ENCODE assay signal across 13 cellular contexts in the genomic region with DNA sequence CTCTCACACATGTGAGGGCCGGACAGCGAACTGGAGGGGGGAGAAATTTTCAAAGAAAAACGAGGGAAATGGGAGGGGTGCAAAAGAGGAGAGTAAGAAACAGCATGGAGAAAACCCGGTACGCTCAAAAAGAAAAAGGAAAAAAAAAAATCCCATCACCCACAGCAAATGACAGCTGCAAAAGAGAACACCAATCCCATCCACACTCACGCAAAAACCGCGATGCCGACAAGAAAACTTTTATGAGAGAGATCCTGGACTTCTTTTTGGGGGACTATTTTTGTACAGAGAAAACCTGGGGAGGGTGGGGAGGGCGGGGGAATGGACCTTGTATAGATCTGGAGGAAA. TPM values are rescaled to one million over a fixed set of nuclear protein-coding genes. Genes with fewer than 3 reads are reported as not detected.
DNase-seq lines count a peak whose midpoint lies in the region; ATAC-seq and TF ChIP-seq lines count a peak whose summit lies in the region.
"Had no signal": no experiment of that assay in that cellular context is flagged by ENCODE, and none has a peak within 500 bp of the region (broad histone marks: within the 10 kb centered on the region; RNA-seq: fewer than 3 reads in every experiment).

No MANE protein-coding gene starts in this region.

- 10% methylated on average over 10 of the region's 10 CpGs for whole genome bisulfite sequencing in esophagus muscularis mucosa

- peaks cover 5% of the 10 kb centered on the region; the same call in 1 of the 2 replicates for H3K36me3 ChIP-seq in SK-N-MC (ENCODE audit: insufficient read depth, low read length)
- no peaks in the 10 kb centered on the region for H3K36me3 ChIP-seq in esophagus muscularis mucosa
- H3K36me3 ChIP-seq: thoracic aorta had no signal

- peaks cover 0 to 100% (median 80%) of the 10 kb centered on the region in 4 donors for H3K27me3 ChIP-seq in esophagus muscularis mucosa

- no peak overlapping the region for H3K4me3 Mint-ChIP-seq in T-helper 1 cell treated with Interleukin-12 subunit alpha and Interleukin-12 subunit beta and Interleukin-4 antibody, amounts not matched to agents 30 μg/mL and 1 μg/mL, for 36 hours
- H3K4me3 Mint-ChIP-seq in stimulated activated memory B cell treated with anti-CD40 and anti-IgM and Interleukin-4, amounts not matched to agents 10 μg/mL and 1 μg/mL and 100 μg/mL, for 72 hours = no peak overlapping the region

- peak overlapping the region; percentile 69 for H3K27ac Mint-ChIP-seq in T-helper 1 cell treated with Interleukin-12 subunit alpha and Interleukin-12 subunit beta and Interleukin-4 antibody, amounts not matched to agents 30 μg/mL and 1 μg/mL, for 36 hours
- H3K27ac Mint-ChIP-seq in stimulated activated memory B cell treated with anti-CD40 and anti-IgM and Interleukin-4, amounts not matched to agents 10 μg/mL and 1 μg/mL and 100 μg/mL, for 72 hours = peak overlapping the region; percentile 35

- no peaks in the 10 kb centered on the region for H3K9me3 Mint-ChIP-seq in T-helper 1 cell treated with Interleukin-12 subunit alpha and Interleukin-12 subunit beta and Interleukin-4 antibody, amounts not matched to agents 30 μg/mL and 1 μg/mL, for 36 hours
- peaks cover 4% of the 10 kb centered on the region for H3K9me3 Mint-ChIP-seq in stimulated activated memory B cell treated with anti-CD40 and anti-IgM and Interleukin-4, amounts not matched to agents 10 μg/mL and 1 μg/mL and 100 μg/mL, for 72 hours

- H3K4me1 Mint-ChIP-seq in T-helper 1 cell treated with Interleukin-12 subunit alpha and Interleukin-12 subunit beta and Interleukin-4 antibody, amounts not matched to agents 30 μg/mL and 1 μg/mL, for 36 hours (ENCODE audit: low read depth) = peaks cover 8% of the 10 kb centered on the region
- peaks cover 14% of the 10 kb centered on the region for H3K4me1 Mint-ChIP-seq in stimulated activated memory B cell treated with anti-CD40 and anti-IgM and Interleukin-4, amounts not matched to agents 10 μg/mL and 1 μg/mL and 100 μg/mL, for 72 hours

- DNase-seq in T-helper 1 cell (no peak), SK-N-MC (ENCODE audit: low read depth, low spot score) (no peak), esophagus muscularis mucosa (ENCODE audit: extremely low spot score) (peak; percentile 57), NCI-H2029 treated with DMSO at 0.1 percent for 48 hours (lab: John Stamatoyannopoulos, UW) (no peak)
- no peak for DNase-seq in stimulated activated CD4-positive, alpha-beta T cell treated with anti-CD3 and anti-CD28 coated beads, Interleukin-4, amount 100 ng/mL, for 1 hour
- no peak for DNase-seq in activated effector memory CD4-positive, alpha-beta T cell treated with Interleukin-2 at 50 U/mL for 16 hours
- DNase-seq: effector CD4-positive, alpha-beta T cell; stimulated activated CD4-positive, alpha-beta T cell treated with anti-CD3 and anti-CD28 coated beads, Interleukin-1b, Interleukin-23, amount 100 ng/mL, for 48 hours had no signal

- peak overlapping the region; percentile 95 for H3K4me3 ChIP-seq in SK-N-MC
- H3K4me3 ChIP-seq in esophagus muscularis mucosa = peak overlapping the region; percentile 45 to 51 (median 48)

- no peak for TF ChIP-seq EP300 in esophagus muscularis mucosa (IDR thresholded peaks at IDR 0.05)

- H3K27ac ChIP-seq in SK-N-MC (peak overlapping the region; percentile 93), esophagus muscularis mucosa (replicated peaks in 1 of 4) (peak overlapping the region in 1 of 4 donors; percentile 40)
- H3K27ac ChIP-seq: thoracic aorta had no signal

- no peak for TF ChIP-seq POLR2A in esophagus muscularis mucosa (IDR thresholded peaks at IDR 0.05; ENCODE audit: low read depth)

- ATAC-seq in stimulated activated memory B cell treated with anti-CD40 and anti-IgM and Interleukin-4, amounts not matched to agents 10 μg/mL and 1 μg/mL and 100 μg/mL, for 72 hours = no peak
- ATAC-seq: HCT116 had no signal

- H3K9me3 ChIP-seq in SK-N-MC (ENCODE audit: low read depth, low read length) (no peaks in the 10 kb centered on the region), esophagus muscularis mucosa (no peaks in the 10 kb centered on the region)
- H3K9me3 ChIP-seq: thoracic aorta had no signal

- peak overlapping the region; percentile 83 for H3K9ac ChIP-seq in SK-N-MC (ENCODE audit: insufficient read length)

- no peak for TF ChIP-seq CTCF in esophagus muscularis mucosa (IDR thresholded peaks at IDR 0.05)

- intact Hi-C loops in esophagus muscularis mucosa (cut with DNase I) = loop anchor here (5.0 kb wide), 1 partner anchor 544 kb away; no protein-coding TSS in a partner anchor

- peaks cover 17 to 38% (median 35%) of the 10 kb centered on the region in 4 donors for H3K4me1 ChIP-seq in esophagus muscularis mucosa

- H3K36me3 Mint-ChIP-seq in T-helper 1 cell treated with Interleukin-12 subunit alpha and Interleukin-12 subunit beta and Interleukin-4 antibody, amounts not matched to agents 30 μg/mL and 1 μg/mL, for 36 hours (ENCODE audit: low read depth) = peaks cover 5% of the 10 kb centered on the region
- H3K36me3 Mint-ChIP-seq in stimulated activated memory B cell treated with anti-CD40 and anti-IgM and Interleukin-4, amounts not matched to agents 10 μg/mL and 1 μg/mL and 100 μg/mL, for 72 hours = no peaks in the 10 kb centered on the region

- peaks cover 57% of the 10 kb centered on the region for H3K27me3 Mint-ChIP-seq in T-helper 1 cell treated with Interleukin-12 subunit alpha and Interleukin-12 subunit beta and Interleukin-4 antibody, amounts not matched to agents 30 μg/mL and 1 μg/mL, for 36 hours (ENCODE audit: low read depth)
- H3K27me3 Mint-ChIP-seq in stimulated activated memory B cell treated with anti-CD40 and anti-IgM and Interleukin-4, amounts not matched to agents 10 μg/mL and 1 μg/mL and 100 μg/mL, for 72 hours = peaks cover 4% of the 10 kb centered on the region

RNA-seq across cellular contexts. Expression of a gene that starts 1.5 kb away (rescaled TPM):
- total RNA-seq in esophagus muscularis mucosa = 1 to 10 TPM; 2.5 to 7.3 (median 4.0) TPM
- total RNA-seq: osteoblast had no signal
